ENCODE assay signal across 8 cellular contexts in genomic region chr16:87636050-87636684, GRCh38. TPM values are rescaled to one million over a fixed set of nuclear protein-coding genes. Genes with fewer than 3 reads are reported as not detected.
DNase-seq lines count a peak whose midpoint lies in the region; ATAC-seq and TF ChIP-seq lines count a peak whose summit lies in the region.

No MANE protein-coding gene starts in this region.

- H3K4me1 Mint-ChIP-seq in chondrocyte (ENCODE audit: low read depth) = peaks cover 9% of the 10 kb centered on the region

- H3K27ac Mint-ChIP-seq in chondrocyte (ENCODE audit: unreplicated experiment) = no peak overlapping the region

- peak; percentile 78 for TF ChIP-seq CTCF in chondrocyte (IDR thresholded peaks at IDR 0.05)

- peak overlapping the region; percentile 33 for H3K4me3 Mint-ChIP-seq in chondrocyte (ENCODE audit: unreplicated experiment)

- peaks cover 6% of the 10 kb centered on the region for H3K36me3 Mint-ChIP-seq in chondrocyte (ENCODE audit: low read depth)

- DNase-seq in AML-193 (lab: John Stamatoyannopoulos, UW) = peak; percentile 79 to 88
- DNase-seq in H4 (ENCODE audit: low spot score) = peak; percentile 95
- DNase-seq in NCI-H524 treated with DMSO at 0.1 percent for 48 hours (lab: John Stamatoyannopoulos, UW) = peak; percentile 32
- peak; percentile 78 to 82 for DNase-seq in activated CD4-positive, alpha-beta T cell treated with anti-CD3 and anti-CD28 coated beads for 4 hours
- no peak for DNase-seq in chondrocyte (ENCODE audit: low spot score)
- DNase-seq in left lobe of liver (ENCODE audit: low spot score) = peak; percentile 87
- DNase-seq in stimulated activated CD4-positive, alpha-beta T cell treated with anti-CD3 and anti-CD28 coated beads, TNF-alpha, amount 100 ng/mL, for 1 hour (ENCODE audit: low read depth in 3 of 3, low spot score in 1 of 3) = peak; percentile 52 to 74 (median 64)

- peaks cover 38% of the 10 kb centered on the region for H3K27me3 Mint-ChIP-seq in chondrocyte (ENCODE audit: low read depth)

- H3K9me3 Mint-ChIP-seq in chondrocyte (ENCODE audit: low read depth) = peaks cover 7% of the 10 kb centered on the region

- peak; percentile 96 for ATAC-seq in left lobe of liver
- no peak for ATAC-seq in HG03565 (IDR thresholded peaks at IDR 0.05; ENCODE audit: unreplicated experiment)

RNA-seq across cellular contexts. Expression of gene JPH3, which starts 33.9 kb away (rescaled TPM):
- total RNA-seq in H4 (2014; rRNA removed; shearing (Covaris generic)) = 3.3 and 4.2 TPM in 2 replicates
- total RNA-seq in chondrocyte = 1.1 to 1.9 TPM (median 1.2 TPM) in 3 replicates
- not detected for total RNA-seq in left lobe of liver
